Comparison of ENCODE assay signal across 11 cellular contexts in the genomic region with DNA sequence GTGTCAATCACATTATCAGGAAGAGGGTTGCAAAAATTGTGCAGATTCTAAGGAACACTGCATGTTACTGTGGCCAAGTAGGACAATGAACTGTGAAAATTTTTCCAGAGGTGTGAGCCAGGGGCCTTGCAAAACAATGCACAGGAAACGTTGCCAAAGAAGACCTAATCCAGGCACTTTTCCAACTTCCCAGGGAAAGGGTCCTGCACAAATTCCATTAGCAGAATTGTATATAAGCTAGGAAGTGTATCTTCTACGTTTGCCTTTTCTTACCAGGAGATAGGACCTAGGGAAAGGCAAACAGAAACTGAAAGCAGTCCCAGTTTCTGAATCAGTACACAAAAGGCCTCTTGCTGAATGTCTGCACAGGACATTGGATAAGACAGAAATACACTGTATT.
A peak's percentile ranks its signal among the peaks of the same experiment; 100 is the strongest.
DNase-seq lines count a peak whose midpoint lies in the region; ATAC-seq and TF ChIP-seq lines count a peak whose summit lies in the region.
"Had no signal": no experiment of that assay in that cellular context is flagged by ENCODE, and none has a peak within 500 bp of the region (broad histone marks: within the 10 kb centered on the region; RNA-seq: fewer than 3 reads in every experiment).

No MANE protein-coding gene starts in this region.

- no peak for ATAC-seq in GM19324 (IDR thresholded peaks at IDR 0.05; ENCODE audit: low FRiP score, unreplicated experiment)

- H3K9me3 Mint-ChIP-seq in endodermal cell, result no peaks in the 10 kb centered on the region
- peaks cover 6% of the 10 kb centered on the region for H3K9me3 Mint-ChIP-seq in activated CD4-positive, alpha-beta memory T cell treated with anti-CD3 and anti-CD28 coated beads for 36 hours

- CTCF ChIA-PET in activated CD4-positive, alpha-beta memory T cell treated with anti-CD3 and anti-CD28 coated beads for 36 hours (lab: Charles Lee), result no interaction called here

- H3K27me3 ChIP-seq in ACC112 (ENCODE audit: insufficient read depth, low read length) (no peaks in the 10 kb centered on the region), MG63 (no peaks in the 10 kb centered on the region), endodermal cell (ENCODE audit: control insufficient read depth, insufficient read depth, low read length, poor library complexity, severe bottlenecking) (no peaks in the 10 kb centered on the region)
- H3K27me3 ChIP-seq: SJSA1 had no signal

- H2AFZ ChIP-seq in ACC112 (ENCODE audit: low read length, unreplicated experiment), result peak overlapping the region; percentile 89

- H3K4me3 Mint-ChIP-seq in endodermal cell, result no peak overlapping the region
- H3K4me3 Mint-ChIP-seq in activated CD4-positive, alpha-beta memory T cell treated with anti-CD3 and anti-CD28 coated beads for 36 hours, result no peak overlapping the region
- H3K4me3 Mint-ChIP-seq: central memory CD8-positive, alpha-beta T cell had no signal

- intact Hi-C loops in activated CD4-positive, alpha-beta memory T cell treated with anti-CD3 and anti-CD28 coated beads for 36 hours (cut with micrococcal nuclease), result no loop called here

- H3K36me3 ChIP-seq in ACC112 (ENCODE audit: insufficient read depth, low read length), result no peaks in the 10 kb centered on the region
- no peaks in the 10 kb centered on the region for H3K36me3 ChIP-seq in MG63
- H3K36me3 ChIP-seq in endodermal cell (ENCODE audit: control insufficient read depth, insufficient read depth, low read length), result no peaks in the 10 kb centered on the region
- no peaks in the 10 kb centered on the region for H3K36me3 ChIP-seq in mesodermal cell (ENCODE audit: control insufficient read depth, insufficient read depth, low read length)
- H3K36me3 ChIP-seq: SJSA1 had no signal

- no peaks in the 10 kb centered on the region for H3K9me3 ChIP-seq in MG63
- H3K9me3 ChIP-seq in endodermal cell (ENCODE audit: control insufficient read depth, low read length), result no peaks in the 10 kb centered on the region
- H3K9me3 ChIP-seq in mesodermal cell (ENCODE audit: control insufficient read depth, low read length), result no peaks in the 10 kb centered on the region
- H3K9me3 ChIP-seq: SJSA1 had no signal

- H3K4me3 ChIP-seq in ACC112 (ENCODE audit: low read depth, low read length) (peak overlapping the region; percentile 64), MG63 (peak overlapping the region; percentile 7; the same call in 1 of the 2 replicates), endodermal cell (ENCODE audit: low read length) (no peak overlapping the region), mesodermal cell (ENCODE audit: extremely low read depth, insufficient read depth, low read length, poor library complexity, severe bottlenecking) (no peak overlapping the region)
- H3K4me3 ChIP-seq: SJSA1 had no signal

- TF ChIP-seq CTCF in endodermal cell (conservative IDR thresholded peaks at IDR 0.05), result no peak

- H3K4me1 ChIP-seq in ACC112 (ENCODE audit: control insufficient read depth, insufficient read depth, low read length, unreplicated experiment) (peaks cover 33% of the 10 kb centered on the region), endodermal cell (ENCODE audit: control insufficient read depth, insufficient read depth, low read length) (peaks cover 6% of the 10 kb centered on the region), mesodermal cell (ENCODE audit: control insufficient read depth, insufficient read depth, low read length, poor library complexity, severe bottlenecking) (no peaks in the 10 kb centered on the region)
- H3K4me1 ChIP-seq: SJSA1 had no signal

- POLR2A ChIA-PET in activated CD4-positive, alpha-beta memory T cell treated with anti-CD3 and anti-CD28 coated beads for 36 hours (lab: Charles Lee), result no interaction called here

- H3K9ac ChIP-seq in endodermal cell (ENCODE audit: extremely low read depth, low read length, poor library complexity, severe bottlenecking), result no peak overlapping the region

- no peaks in the 10 kb centered on the region for H3K27me3 Mint-ChIP-seq in endodermal cell (ENCODE audit: insufficient read depth)
- no peaks in the 10 kb centered on the region for H3K27me3 Mint-ChIP-seq in activated CD4-positive, alpha-beta memory T cell treated with anti-CD3 and anti-CD28 coated beads for 36 hours
- H3K27me3 Mint-ChIP-seq: central memory CD8-positive, alpha-beta T cell had no signal

- peaks cover 2% of the 10 kb centered on the region for H3K36me3 Mint-ChIP-seq in endodermal cell (ENCODE audit: low read depth)
- no peaks in the 10 kb centered on the region for H3K36me3 Mint-ChIP-seq in activated CD4-positive, alpha-beta memory T cell treated with anti-CD3 and anti-CD28 coated beads for 36 hours

- peaks cover 29% of the 10 kb centered on the region for H3K4me1 Mint-ChIP-seq in endodermal cell
- H3K4me1 Mint-ChIP-seq in activated CD4-positive, alpha-beta memory T cell treated with anti-CD3 and anti-CD28 coated beads for 36 hours (ENCODE audit: low read depth), result peaks cover 2% of the 10 kb centered on the region
- H3K4me1 Mint-ChIP-seq: central memory CD8-positive, alpha-beta T cell had no signal

- H3K79me2 ChIP-seq in ACC112 (ENCODE audit: control insufficient read depth, insufficient read depth, low read length, unreplicated experiment), result no peaks in the 10 kb centered on the region

- 49 to 88% methylated on average over 1 to 2 of the region's 2 CpGs for WGBS in endodermal cell (ENCODE audit: insufficient coverage in 1 of 2, insufficient read length in 1 of 2), 2 experiments
- 46 to 53% methylated on average over 2 of the region's 2 CpGs for whole genome bisulfite sequencing in mesodermal cell (ENCODE audit: insufficient coverage in 2 of 2), 2 experiments

- no peak overlapping the region for H3K27ac Mint-ChIP-seq in endodermal cell
- H3K27ac Mint-ChIP-seq in activated CD4-positive, alpha-beta memory T cell treated with anti-CD3 and anti-CD28 coated beads for 36 hours, result no peak overlapping the region

- H3K27ac ChIP-seq in ACC112 (ENCODE audit: low read depth, low read length), result peak overlapping the region; percentile 80
- H3K27ac ChIP-seq in endodermal cell (ENCODE audit: low read depth, low read length), result no peak overlapping the region
- H3K27ac ChIP-seq in mesodermal cell (ENCODE audit: low read depth, low read length, severe bottlenecking), result peak overlapping the region; percentile 32
- H3K27ac ChIP-seq: SJSA1 had no signal

- peak; percentile 55 for DNase-seq in MG63
- peak; percentile 42 for DNase-seq in endodermal cell
- no peak for DNase-seq in activated CD4-positive, alpha-beta T cell treated with anti-CD3 and anti-CD28 coated beads, Interleukin-2, amount 50 U/mL, for 1 hour
- DNase-seq in activated CD4-positive, alpha-beta memory T cell treated with anti-CD3 and anti-CD28 coated beads for 36 hours, result no peak
- DNase-seq in stimulated activated CD4-positive, alpha-beta T cell treated with anti-CD3 and anti-CD28 coated beads, Interleukin-4, amount 100 ng/mL, for 24 hours, result no peak
- DNase-seq: stimulated activated CD4-positive, alpha-beta T cell treated with anti-CD3 and anti-CD28 coated beads, Interleukin-2, amount 100 ng/mL, for 24 hours had no signal

Comparison
In these comparisons a context has a peak if more than half of its experiments do, and no peak if none do; other contexts are left out.
1. H3K4me3 ChIP-seq: peak in ACC112 (single experiment) and MG63 (single experiment); none in endodermal cell (single experiment) and mesodermal cell (single experiment).
2. DNase-seq: peak in MG63 (single experiment) and endodermal cell (single experiment); none in activated CD4-positive, alpha-beta T cell treated with anti-CD3 and anti-CD28 coated beads, Interleukin-2, amount 50 U/mL, for 1 hour (single experiment), activated CD4-positive, alpha-beta memory T cell treated with anti-CD3 and anti-CD28 coated beads for 36 hours (single experiment) and stimulated activated CD4-positive, alpha-beta T cell treated with anti-CD3 and anti-CD28 coated beads, Interleukin-4, amount 100 ng/mL, for 24 hours (single experiment).